1 cellular context compared by ENCODE assay signal in genomic region chr12:122947352-122947792, GRCh38.
TF ChIP-seq lines count a peak whose summit lies in the region.

No MANE protein-coding gene starts in this region.

TF ChIP-seq in WTC11, 78 proteins besides CTCF, POLR2A, EP300 and RAD21 (continued from another document):
- TF ChIP-seq, protein P1, sequence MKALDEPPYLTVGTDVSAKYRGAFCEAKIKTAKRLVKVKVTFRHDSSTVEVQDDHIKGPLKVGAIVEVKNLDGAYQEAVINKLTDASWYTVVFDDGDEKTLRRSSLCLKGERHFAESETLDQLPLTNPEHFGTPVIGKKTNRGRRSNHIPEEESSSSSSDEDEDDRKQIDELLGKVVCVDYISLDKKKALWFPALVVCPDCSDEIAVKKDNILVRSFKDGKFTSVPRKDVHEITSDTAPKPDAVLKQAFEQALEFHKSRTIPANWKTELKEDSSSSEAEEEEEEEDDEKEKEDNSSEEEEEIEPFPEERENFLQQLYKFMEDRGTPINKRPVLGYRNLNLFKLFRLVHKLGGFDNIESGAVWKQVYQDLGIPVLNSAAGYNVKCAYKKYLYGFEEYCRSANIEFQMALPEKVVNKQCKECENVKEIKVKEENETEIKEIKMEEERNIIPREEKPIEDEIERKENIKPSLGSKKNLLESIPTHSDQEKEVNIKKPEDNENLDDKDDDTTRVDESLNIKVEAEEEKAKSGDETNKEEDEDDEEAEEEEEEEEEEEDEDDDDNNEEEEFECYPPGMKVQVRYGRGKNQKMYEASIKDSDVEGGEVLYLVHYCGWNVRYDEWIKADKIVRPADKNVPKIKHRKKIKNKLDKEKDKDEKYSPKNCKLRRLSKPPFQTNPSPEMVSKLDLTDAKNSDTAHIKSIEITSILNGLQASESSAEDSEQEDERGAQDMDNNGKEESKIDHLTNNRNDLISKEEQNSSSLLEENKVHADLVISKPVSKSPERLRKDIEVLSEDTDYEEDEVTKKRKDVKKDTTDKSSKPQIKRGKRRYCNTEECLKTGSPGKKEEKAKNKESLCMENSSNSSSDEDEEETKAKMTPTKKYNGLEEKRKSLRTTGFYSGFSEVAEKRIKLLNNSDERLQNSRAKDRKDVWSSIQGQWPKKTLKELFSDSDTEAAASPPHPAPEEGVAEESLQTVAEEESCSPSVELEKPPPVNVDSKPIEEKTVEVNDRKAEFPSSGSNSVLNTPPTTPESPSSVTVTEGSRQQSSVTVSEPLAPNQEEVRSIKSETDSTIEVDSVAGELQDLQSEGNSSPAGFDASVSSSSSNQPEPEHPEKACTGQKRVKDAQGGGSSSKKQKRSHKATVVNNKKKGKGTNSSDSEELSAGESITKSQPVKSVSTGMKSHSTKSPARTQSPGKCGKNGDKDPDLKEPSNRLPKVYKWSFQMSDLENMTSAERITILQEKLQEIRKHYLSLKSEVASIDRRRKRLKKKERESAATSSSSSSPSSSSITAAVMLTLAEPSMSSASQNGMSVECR (CRISPR knock-in tag; IDR thresholded peaks at IDR 0.05; ENCODE audit: borderline replicate concordance) = no peak
- no peak for TF ChIP-seq STAT6 (CRISPR knock-in tag; conservative IDR thresholded peaks at IDR 0.05; ENCODE audit: low read depth)
- no peak for TF ChIP-seq NR3C1 (CRISPR knock-in tag; conservative IDR thresholded peaks at IDR 0.05; ENCODE audit: low read depth)
- no peak for TF ChIP-seq ATF1 (CRISPR knock-in tag; IDR thresholded peaks at IDR 0.05)
- TF ChIP-seq CREB1 (CRISPR knock-in tag; IDR thresholded peaks at IDR 0.05) = no peak
- TF ChIP-seq, protein P2, sequence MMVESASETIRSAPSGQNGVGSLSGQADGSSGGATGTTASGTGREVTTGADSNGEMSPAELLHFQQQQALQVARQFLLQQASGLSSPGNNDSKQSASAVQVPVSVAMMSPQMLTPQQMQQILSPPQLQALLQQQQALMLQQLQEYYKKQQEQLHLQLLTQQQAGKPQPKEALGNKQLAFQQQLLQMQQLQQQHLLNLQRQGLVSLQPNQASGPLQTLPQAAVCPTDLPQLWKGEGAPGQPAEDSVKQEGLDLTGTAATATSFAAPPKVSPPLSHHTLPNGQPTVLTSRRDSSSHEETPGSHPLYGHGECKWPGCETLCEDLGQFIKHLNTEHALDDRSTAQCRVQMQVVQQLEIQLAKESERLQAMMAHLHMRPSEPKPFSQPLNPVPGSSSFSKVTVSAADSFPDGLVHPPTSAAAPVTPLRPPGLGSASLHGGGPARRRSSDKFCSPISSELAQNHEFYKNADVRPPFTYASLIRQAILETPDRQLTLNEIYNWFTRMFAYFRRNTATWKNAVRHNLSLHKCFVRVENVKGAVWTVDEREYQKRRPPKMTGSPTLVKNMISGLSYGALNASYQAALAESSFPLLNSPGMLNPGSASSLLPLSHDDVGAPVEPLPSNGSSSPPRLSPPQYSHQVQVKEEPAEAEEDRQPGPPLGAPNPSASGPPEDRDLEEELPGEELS (CRISPR knock-in tag; IDR thresholded peaks at IDR 0.05) = no peak
- TF ChIP-seq ZNF232 (CRISPR knock-in tag; IDR thresholded peaks at IDR 0.05) = no peak
